In genomic region chr3:53222183-53222901, GRCh38 we compare ENCODE assay signal across 1 cellular context.
TF ChIP-seq lines count a peak whose summit lies in the region.

No MANE protein-coding gene starts in this region.

TF ChIP-seq in A549, 52 proteins besides CTCF, POLR2A, EP300 and RAD21 (continued from another document):
- TF ChIP-seq ZNF302 (CRISPR knock-in tag; IDR thresholded peaks at IDR 0.05) (no peak), MAX (IDR thresholded peaks at IDR 0.05) (no peak), REST (IDR thresholded peaks at IDR 0.05) (no peak), PHF8 (IDR thresholded peaks at IDR 0.05; ENCODE audit: borderline replicate concordance, low read depth) (no peak), GATA3 (IDR thresholded peaks at IDR 0.05; ENCODE audit: borderline replicate concordance) (peak; percentile 13; the same call in 1 of the 2 replicates), HOXA7 (CRISPR knock-in tag; IDR thresholded peaks at IDR 0.05) (0 out of 2 replicates have a peak, but pooled peaks have one; percentile 63), KDM1A (IDR thresholded peaks at IDR 0.05; ENCODE audit: low read depth) (no peak), CBX8 (IDR thresholded peaks at IDR 0.05) (no peak), FOSB (CRISPR knock-in tag; IDR thresholded peaks at IDR 0.05) (no peak), HOXB13 (CRISPR knock-in tag; IDR thresholded peaks at IDR 0.05; ENCODE audit: low read depth) (no peak), CEBPB (IDR thresholded peaks at IDR 0.05) (no peak), JUN (IDR thresholded peaks at IDR 0.05) (no peak), HEYL (CRISPR knock-in tag; IDR thresholded peaks at IDR 0.05) (no peak), ZSCAN20 (CRISPR knock-in tag; IDR thresholded peaks at IDR 0.05) (no peak), BCL3 (IDR thresholded peaks at IDR 0.05) (0 out of 3 replicates have a peak, but pooled peaks have one; percentile 14), TFCP2L1 (CRISPR knock-in tag; IDR thresholded peaks at IDR 0.05) (no peak), MAZ (IDR thresholded peaks at IDR 0.05; ENCODE audit: borderline replicate concordance, low read depth, low read length) (no peak), EHF (CRISPR knock-in tag; IDR thresholded peaks at IDR 0.05) (no peak), MAFK (IDR thresholded peaks at IDR 0.05; ENCODE audit: partially characterized antibody) (no peak), BHLHE40 (IDR thresholded peaks at IDR 0.05; ENCODE audit: low read depth, low read length) (no peak), RARB (CRISPR knock-in tag; IDR thresholded peaks at IDR 0.05) (no peak), HES2 (IDR thresholded peaks at IDR 0.05) (no peak)
